Comparison of ENCODE assay signal across 21 cellular contexts in genomic region chr10:70909326-70909935, GRCh38.
"Had no signal": no experiment of that assay in that cellular context is flagged by ENCODE, and none has a peak within 500 bp of the region (broad histone marks: within the 10 kb centered on the region; RNA-seq: fewer than 3 reads in every experiment).

No MANE protein-coding gene starts in this region.

- DNase-seq: activated CD4-positive, alpha-beta T cell treated with anti-CD3 and anti-CD28 coated beads, Interleukin-2, amount 50 U/mL, for 4 hours; activated naive CD4-positive, alpha-beta T cell; activated naive CD8-positive, alpha-beta T cell treated with anti-CD3 and anti-CD28 coated beads, Interleukin-2, amount 10 ng/mL, durations not matched to agents 7 days and 5 days; amygdala; body of pancreas; caudate nucleus; erythroblast; foreskin melanocyte; hypothalamus; islet precursor cell; stimulated activated CD4-positive, alpha-beta T cell treated with anti-CD3 and anti-CD28 coated beads, Interleukin-4, amount 100 ng/mL, for 24 hours; stimulated activated naive B cell treated with anti-CD40 and anti-IgM and Interleukin-4, amounts not matched to agents 10 μg/mL and 1 μg/mL and 100 μg/mL, for 72 hours; upper lobe of left lung had no signal

- H3K27me3 ChIP-seq: body of pancreas, ovary, upper lobe of left lung had no signal

- H3K36me3 ChIP-seq: ovary, thoracic aorta, upper lobe of left lung had no signal

- H3K4me1 Mint-ChIP-seq: activated naive CD8-positive, alpha-beta T cell treated with anti-CD3 and anti-CD28 coated beads, Interleukin-2, amount 10 ng/mL, durations not matched to agents 7 days and 5 days; stimulated activated naive B cell treated with anti-CD40 and anti-IgM and Interleukin-4, amounts not matched to agents 10 μg/mL and 1 μg/mL and 100 μg/mL, for 72 hours had no signal

- H3K36me3 Mint-ChIP-seq: activated naive CD8-positive, alpha-beta T cell treated with anti-CD3 and anti-CD28 coated beads, Interleukin-2, amount 10 ng/mL, durations not matched to agents 7 days and 5 days had no signal

- H3K27ac Mint-ChIP-seq: activated naive CD8-positive, alpha-beta T cell treated with anti-CD3 and anti-CD28 coated beads, Interleukin-2, amount 10 ng/mL, durations not matched to agents 7 days and 5 days; stimulated activated naive B cell treated with anti-CD40 and anti-IgM and Interleukin-4, amounts not matched to agents 10 μg/mL and 1 μg/mL and 100 μg/mL, for 72 hours; T-helper 1 cell treated with Interleukin-12 subunit alpha and Interleukin-12 subunit beta and Interleukin-4 antibody, amounts not matched to agents 30 μg/mL and 1 μg/mL, for 36 hours had no signal

- ATAC-seq: body of pancreas; left lobe of liver; sciatic nerve; stimulated activated naive B cell treated with anti-CD40 and anti-IgM and Interleukin-4, amounts not matched to agents 10 μg/mL and 1 μg/mL and 100 μg/mL, for 72 hours had no signal

- H3K4me3 Mint-ChIP-seq: activated naive CD8-positive, alpha-beta T cell treated with anti-CD3 and anti-CD28 coated beads, Interleukin-2, amount 10 ng/mL, durations not matched to agents 7 days and 5 days; neural crest cell; stimulated activated naive B cell treated with anti-CD40 and anti-IgM and Interleukin-4, amounts not matched to agents 10 μg/mL and 1 μg/mL and 100 μg/mL, for 72 hours; T-helper 1 cell treated with Interleukin-12 subunit alpha and Interleukin-12 subunit beta and Interleukin-4 antibody, amounts not matched to agents 30 μg/mL and 1 μg/mL, for 36 hours had no signal

- H3K4me1 ChIP-seq: body of pancreas, upper lobe of left lung had no signal

- H3K9me3 Mint-ChIP-seq: activated naive CD8-positive, alpha-beta T cell treated with anti-CD3 and anti-CD28 coated beads, Interleukin-2, amount 10 ng/mL, durations not matched to agents 7 days and 5 days; neural crest cell had no signal

- H3K4me3 ChIP-seq: body of pancreas, coronary artery, ovary, smooth muscle cell, thoracic aorta, upper lobe of left lung had no signal

- H3K27me3 Mint-ChIP-seq: activated naive CD8-positive, alpha-beta T cell treated with anti-CD3 and anti-CD28 coated beads, Interleukin-2, amount 10 ng/mL, durations not matched to agents 7 days and 5 days had no signal

- H3K9me3 ChIP-seq: body of pancreas, ovary, thoracic aorta, upper lobe of left lung had no signal
